ENCODE assay signal across 7 cellular contexts in the genomic region with DNA sequence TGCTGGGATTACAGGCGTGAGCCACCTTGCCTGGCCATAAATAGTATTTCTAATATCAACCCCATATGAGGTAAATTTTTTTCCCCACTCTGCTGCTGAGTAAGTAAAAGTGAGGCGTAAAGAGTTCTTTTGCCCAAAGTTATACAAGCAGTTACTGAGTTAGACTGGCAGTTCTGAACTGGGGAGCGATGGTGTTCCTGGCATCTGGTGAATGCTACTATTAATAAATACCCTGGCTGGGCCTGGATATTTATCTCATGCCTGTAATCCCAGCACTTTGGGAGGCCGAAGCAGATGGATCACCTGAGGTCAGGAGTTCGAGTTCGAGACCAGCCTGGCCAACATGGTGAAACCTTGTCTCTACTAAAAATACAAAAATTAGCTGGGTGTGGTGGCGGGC. TPM values are rescaled to one million over a fixed set of nuclear protein-coding genes. Genes with fewer than 3 reads are reported as not detected.
DNase-seq lines count a peak whose midpoint lies in the region; ATAC-seq, FAIRE-seq and TF ChIP-seq lines count a peak whose summit lies in the region.
"Not testable (repeated sequence)": the region's sequence is repeated elsewhere in the genome, so short reads cannot be mapped to it uniquely, and the experiment has no call there.

No MANE protein-coding gene starts in this region.

- H3K4me3 Mint-ChIP-seq in activated CD4-positive, alpha-beta T cell treated with anti-CD3 and anti-CD28 coated beads, Interleukin-2, amount 10 ng/mL, durations not matched to agents 24 days and 14 days, result peak overlapping the region; percentile 98

- H3K4me3 ChIP-seq in GM06990 (replicated peaks; ENCODE audit: low read depth, low read length) (peak overlapping the region; percentile 98), MM.1S (ENCODE audit: low read length) (peak overlapping the region; percentile 95; the same call in 1 of the 2 replicates), GM12878 (peak overlapping the region; percentile 74), fibroblast of lung (replicated peaks in 1 of 4; ENCODE audit: control extremely low read depth in 1 of 4, insufficient read depth in 1 of 4, low read depth in 3 of 4, low read length in 4 of 4) (peak overlapping the region; percentile 80 to 99 (median 84)), keratinocyte (ENCODE audit: control insufficient read depth in 2 of 3, extremely low read depth in 1 of 3, insufficient read depth in 2 of 3, low read depth in 1 of 3, low read length in 3 of 3) (peak overlapping the region; percentile 97 to 100 (median 99)), retinal pigment epithelial cell (ENCODE audit: low read length) (peak overlapping the region; percentile 97)

- H3K27me3 Mint-ChIP-seq in activated CD4-positive, alpha-beta T cell treated with anti-CD3 and anti-CD28 coated beads, Interleukin-2, amount 10 ng/mL, durations not matched to agents 24 days and 14 days, result not testable (repeated sequence)

- intact Hi-C loops in activated CD4-positive, alpha-beta T cell treated with anti-CD3 and anti-CD28 coated beads, Interleukin-2, amount 10 ng/mL, durations not matched to agents 24 days and 14 days (cut with micrococcal nuclease), result loop anchor here (5.0 kb wide), 1 partner anchor 178 kb away; the partner anchor contains the start of genes MFSD11 and SRSF2
- intact Hi-C loops in GM12878 (cut with micrococcal nuclease; ENCODE audit: unreplicated experiment), result loop anchor here (2.0 kb wide), 1 partner anchor 65 kb away; no protein-coding TSS in a partner anchor

- not testable (repeated sequence) for H3K9me2 ChIP-seq in MM.1S (replicated peaks; ENCODE audit: insufficient read depth, low read length)

- BruUV-seq in GM12878 (replicated peaks; lab: Mats Ljungman, UMichigan), result not testable (repeated sequence)

- H2AFZ ChIP-seq in MM.1S (ENCODE audit: low read length); GM12878 (ENCODE audit: control insufficient read depth, low read depth, low read length); fibroblast of lung (ENCODE audit: low read length); keratinocyte (ENCODE audit: control insufficient read depth, low read length): not testable (repeated sequence)

- not testable (repeated sequence) for H3K9me3 Mint-ChIP-seq in activated CD4-positive, alpha-beta T cell treated with anti-CD3 and anti-CD28 coated beads, Interleukin-2, amount 10 ng/mL, durations not matched to agents 24 days and 14 days

- not testable (repeated sequence) for FAIRE-seq in GM12878 (lab: Jason Lieb, UNC); keratinocyte (lab: Jason Lieb, UNC)

- H3K4me1 ChIP-seq in MM.1S (ENCODE audit: low read length), result peaks cover 29% of the 10 kb centered on the region
- peaks cover 17% of the 10 kb centered on the region for H3K4me1 ChIP-seq in GM12878 (ENCODE audit: control insufficient read depth, insufficient read depth, low read length)
- peaks cover 17% of the 10 kb centered on the region for H3K4me1 ChIP-seq in fibroblast of lung (ENCODE audit: control insufficient read depth, extremely low read depth, insufficient read depth, low read length)
- peaks cover 59% of the 10 kb centered on the region for H3K4me1 ChIP-seq in keratinocyte (ENCODE audit: control insufficient read depth, extremely low read depth, insufficient read depth, low read length)

- H3K36me3 Mint-ChIP-seq in activated CD4-positive, alpha-beta T cell treated with anti-CD3 and anti-CD28 coated beads, Interleukin-2, amount 10 ng/mL, durations not matched to agents 24 days and 14 days (ENCODE audit: low read depth), result peaks cover 55% of the 10 kb centered on the region

- not testable (repeated sequence) for ATAC-seq in GM12878

- not testable (repeated sequence) for DNase-seq in GM06990 (ENCODE audit: extremely low read depth, insufficient read length); MM.1S; activated CD4-positive, alpha-beta T cell treated with anti-CD3 and anti-CD28 coated beads, Interleukin-2, amount 10 ng/mL, durations not matched to agents 24 days and 14 days; GM12878 (ENCODE audit: low read depth, low spot score); fibroblast of lung (ENCODE audit: low read depth in 2 of 2); keratinocyte (ENCODE audit: low read depth, low spot score); retinal pigment epithelial cell (ENCODE audit: low read depth)

- H3K27ac Mint-ChIP-seq in activated CD4-positive, alpha-beta T cell treated with anti-CD3 and anti-CD28 coated beads, Interleukin-2, amount 10 ng/mL, durations not matched to agents 24 days and 14 days, result not testable (repeated sequence)

- dilution Hi-C loops in keratinocyte (cut with MboI; ENCODE audit: extremely low pct_ligation_motif_present, low sequenced_read_pairs), result not testable (repeated sequence)

- not testable (repeated sequence) for H3K36me3 ChIP-seq in GM06990 (ENCODE audit: control insufficient read depth, insufficient read depth, low read length); fibroblast of lung (ENCODE audit: control insufficient read depth, insufficient read depth, low read length)
- H3K36me3 ChIP-seq in MM.1S (replicated peaks; ENCODE audit: insufficient read depth, low read length), result peaks cover 11% of the 10 kb centered on the region
- peaks cover 5 to 14% of the 10 kb centered on the region in 2 experiments for H3K36me3 ChIP-seq in GM12878 (ENCODE audit: control insufficient read depth in 2 of 2, insufficient read depth in 2 of 2, low read length in 1 of 2)
- H3K36me3 ChIP-seq in keratinocyte (ENCODE audit: control insufficient read depth in 2 of 2, extremely low read depth in 1 of 2, insufficient read depth in 2 of 2, low read length in 2 of 2), result peaks cover 4 to 27% of the 10 kb centered on the region in 2 experiments

- in situ Hi-C loops in GM12878 (cut with MboI), result not testable (repeated sequence)

- H4K20me1 ChIP-seq in MM.1S (ENCODE audit: insufficient read depth, low read length), result peaks cover 27% of the 10 kb centered on the region; the same call in 1 of the 2 replicates
- H4K20me1 ChIP-seq in GM12878 (ENCODE audit: control insufficient read depth, insufficient read depth); fibroblast of lung (ENCODE audit: control insufficient read depth, extremely low read depth, insufficient read depth, low read length): not testable (repeated sequence)
- peaks cover 24% of the 10 kb centered on the region for H4K20me1 ChIP-seq in keratinocyte (ENCODE audit: control insufficient read depth, extremely low read depth, insufficient read depth, low read length)

- SMC1A ChIA-PET in GM12878 (lab: Charles Lee; ENCODE audit: uncharacterized antibody, unreplicated experiment), result interaction anchor here (0.9 to 7.2 kb wide), 10 partner anchors 8 to 122 kb away, joined by 3 to 87 read pairs (median 6); no protein-coding TSS in a partner anchor

- peaks cover 52% of the 10 kb centered on the region for H3K4me1 Mint-ChIP-seq in activated CD4-positive, alpha-beta T cell treated with anti-CD3 and anti-CD28 coated beads, Interleukin-2, amount 10 ng/mL, durations not matched to agents 24 days and 14 days

- TF ChIP-seq CTCF in GM06990 (IDR thresholded peaks at IDR 0.05; ENCODE audit: insufficient read depth, low read length, poor library complexity, severe bottlenecking); MM.1S (IDR thresholded peaks at IDR 0.05; ENCODE audit: low read length); GM12878 (IDR thresholded peaks at IDR 0.05 in 2 of 3, conservative IDR thresholded peaks at IDR 0.05 in 1 of 3; ENCODE audit: control insufficient read depth in 2 of 3, extremely low read depth in 1 of 3, insufficient read depth in 1 of 3, low read depth in 3 of 3, low read length in 3 of 3); fibroblast of lung (conservative IDR thresholded peaks at IDR 0.05 in 1 of 2, IDR thresholded peaks at IDR 0.05 in 1 of 2; ENCODE audit: low read depth in 1 of 2, low read length in 2 of 2); keratinocyte (optimal IDR thresholded peaks at IDR 0.05 in 1 of 3, IDR thresholded peaks at IDR 0.05 in 1 of 3, conservative IDR thresholded peaks at IDR 0.05 in 1 of 3; ENCODE audit: extremely low read depth in 1 of 3, insufficient read depth in 2 of 3, low read length in 3 of 3); retinal pigment epithelial cell (conservative IDR thresholded peaks at IDR 0.05; ENCODE audit: low read depth, low read length): not testable (repeated sequence)

- H3K79me2 ChIP-seq in MM.1S (ENCODE audit: low read length) (peaks cover 53% of the 10 kb centered on the region), GM12878 (ENCODE audit: control insufficient read depth, insufficient read depth, low read length) (peaks cover 63% of the 10 kb centered on the region), fibroblast of lung (ENCODE audit: control insufficient read depth, insufficient read depth, low read length) (peaks cover 41% of the 10 kb centered on the region), keratinocyte (ENCODE audit: control insufficient read depth, insufficient read depth, low read length) (peaks cover 59% of the 10 kb centered on the region)

- H3F3A ChIP-seq in MM.1S (ENCODE audit: insufficient read depth, low read length), result peaks cover 15% of the 10 kb centered on the region

- CTCF ChIA-PET in GM12878 (lab: Yijun Ruan, JAX), result interaction anchor here (0.7 to 7.9 kb wide), 21 partner anchors 8 to 168 kb away, joined by 3 to 146 read pairs (median 4); partner anchors contain the start of gene METTL23

- not testable (repeated sequence) for TF ChIP-seq EP300 in GM12878 (IDR thresholded peaks at IDR 0.05; ENCODE audit: borderline replicate concordance in 1 of 2, control insufficient read depth in 1 of 2, low read depth in 2 of 2, low read length in 2 of 2)

- RAD21 ChIA-PET in GM12878 (lab: Charles Lee; ENCODE audit: unreplicated experiment), result interaction anchor here (0.8 to 3.0 kb wide), 8 partner anchors 8 to 175 kb away, joined by 3 to 22 read pairs (median 4); no protein-coding TSS in a partner anchor

- not testable (repeated sequence) for TF ChIP-seq POLR2A in GM12878 (IDR thresholded peaks at IDR 0.05; ENCODE audit: low read depth, low read length)

- H3K9me1 ChIP-seq in keratinocyte (ENCODE audit: control insufficient read depth, extremely low read depth, insufficient read depth, low read length), result not testable (repeated sequence)

- H3K9me3 ChIP-seq in MM.1S (replicated peaks; ENCODE audit: insufficient read depth, low read length); GM12878 (replicated peaks; ENCODE audit: control insufficient read depth, insufficient read depth, low read length); fibroblast of lung (ENCODE audit: control insufficient read depth, insufficient read depth, low read depth, low read length); keratinocyte (ENCODE audit: control insufficient read depth, low read depth, low read length): not testable (repeated sequence)

- H3K27me3 ChIP-seq in GM06990 (replicated peaks; ENCODE audit: control insufficient read depth, insufficient read depth, low read length); MM.1S (replicated peaks; ENCODE audit: insufficient read depth, low read length); GM12878 (replicated peaks in 1 of 2; ENCODE audit: control insufficient read depth in 2 of 2, insufficient read depth in 2 of 2, low read length in 1 of 2); fibroblast of lung (ENCODE audit: control insufficient read depth, insufficient read depth, low read length); keratinocyte (ENCODE audit: control insufficient read depth, extremely low read depth, insufficient read depth, low read length): not testable (repeated sequence)

- 90% methylated on average over 7 of the region's 7 CpGs for WGBS in GM12878 (ENCODE audit: insufficient coverage, insufficient replicate concordance, low lambda C conversion rate, missing lambda C conversion rate)

- TF ChIP-seq RAD21 in GM12878 (IDR thresholded peaks at IDR 0.05; ENCODE audit: insufficient read depth, low read depth, low read length), result not testable (repeated sequence)

- H3K9ac ChIP-seq in MM.1S (ENCODE audit: low read length) (peak overlapping the region; percentile 93; the same call in 1 of the 2 replicates), GM12878 (ENCODE audit: control insufficient read depth, insufficient read depth, low read length) (peak overlapping the region; percentile 99), keratinocyte (ENCODE audit: control insufficient read depth, extremely low read depth, insufficient read depth, low read length) (peak overlapping the region; percentile 100)
- not testable (repeated sequence) for H3K9ac ChIP-seq in fibroblast of lung (ENCODE audit: insufficient read depth, low read length)

- H3K27ac ChIP-seq in MM.1S (ENCODE audit: low read length); fibroblast of lung (ENCODE audit: insufficient read depth, low read length): not testable (repeated sequence)
- H3K27ac ChIP-seq in GM12878 (ENCODE audit: control insufficient read depth, insufficient read depth) (peak overlapping the region; percentile 95), keratinocyte (ENCODE audit: control insufficient read depth, insufficient read depth, low read length) (peak overlapping the region; percentile 100)

- POLR2A ChIA-PET in GM12878 (lab: Charles Lee), result interaction anchor here (1.2 to 1.8 kb wide), 6 partner anchors 8 to 64 kb away, joined by 3 to 6 read pairs (median 5); a partner anchor contains a TSS

- H3K4me2 ChIP-seq in MM.1S (ENCODE audit: low read depth, low read length) (peak overlapping the region; percentile 95), GM12878 (ENCODE audit: control insufficient read depth, insufficient read depth) (peak overlapping the region; percentile 94), fibroblast of lung (ENCODE audit: extremely low read depth, insufficient read depth, low read length) (peak overlapping the region; percentile 99), keratinocyte (ENCODE audit: control insufficient read depth, extremely low read depth, insufficient read depth, low read depth, low read length) (peak overlapping the region; percentile 94)

RNA-seq across cellular contexts. Expression of gene PRCD, which starts 19.6 kb away (rescaled TPM):
- total RNA-seq in activated CD4-positive, alpha-beta T cell treated with anti-CD3 and anti-CD28 coated beads, Interleukin-2, amount 10 ng/mL, durations not matched to agents 24 days and 14 days, result not detected in 2 replicates
- 2.4 TPM in 2 replicates for total RNA-seq in GM12878 (2013; cell fraction: nucleolus; rRNA removed)
- 0.44 TPM in 1 of 2 replicates, not detected in the other for total RNA-seq in GM12878 (2014; rRNA removed)
- 0.18 TPM in 1 of 2 replicates, not detected in the other for total RNA-seq in GM12878 (2014; rRNA removed; fragmentation: Illumina TruSeq; extraction: Trizol)
- total RNA-seq in GM12878 (2021), result 0.37 and 0.95 TPM in 2 replicates
- polyA plus RNA-seq in GM12878 (2011; ENCODE audit: low read depth), result not detected
- 0.22 and 0.49 TPM in 2 replicates for polyA plus RNA-seq in GM12878 (2011; rRNA removed)
- 0.24 and 0.48 TPM in 2 replicates for polyA plus RNA-seq in GM12878 (2011; cell fraction: cytosol; rRNA removed)
- 0.50 and 1.4 TPM in 2 replicates for polyA plus RNA-seq in GM12878 (2011; cell fraction: nucleus; rRNA removed)
- polyA plus RNA-seq in GM12878 (2012), result 0.45 TPM in 1 of 2 replicates, not detected in the other
- not detected in 2 replicates for polyA plus RNA-seq in GM12878 (2014; fragmentation: Illumina TruSeq; extraction: Trizol)
- under 1 TPM in 1 of 2 experiments, not detected in 1; 0.31 TPM for polyA plus RNA-seq in GM12878 (2014; fragmentation: Nextera tagmentation; extraction: Ambion mirVana)
- polyA plus RNA-seq in GM12878 (2014; rRNA removed), result 0.51 TPM in 1 of 2 replicates, not detected in the other
- under 1 TPM; 0.37 to 0.55 TPM for polyA plus RNA-seq in GM12878 (2016; fragmentation: Nextera tagmentation; extraction: Ambion mirVana)
- polyA minus RNA-seq in GM12878 (2011; rRNA and poly(A)+ RNA removed), result not detected in 2 replicates
- not detected in 2 replicates for polyA minus RNA-seq in GM12878 (2011; cell fraction: cytosol; rRNA and poly(A)+ RNA removed)
- not detected in 2 replicates for polyA minus RNA-seq in GM12878 (2011; cell fraction: nucleus; rRNA and poly(A)+ RNA removed)
- 4.1 and 4.3 TPM in 2 replicates for total RNA-seq in fibroblast of lung
- 0.72 and 0.89 TPM in 2 replicates for polyA plus RNA-seq in fibroblast of lung
- 1.1 and 2.0 TPM in 2 replicates for polyA plus RNA-seq in fibroblast of lung (2012)
- polyA minus RNA-seq in fibroblast of lung (ENCODE audit: low replicate concordance), result not detected in 2 replicates
- polyA plus RNA-seq in keratinocyte, result 0.65 to 1.7 TPM (median 1.2 TPM) in 3 replicates
- not detected for polyA plus RNA-seq in keratinocyte (2011; ENCODE audit: low read depth)
- polyA plus RNA-seq in keratinocyte (2011; cell fraction: cytosol; rRNA removed), result 0.55 and 0.81 TPM in 2 replicates
- 6.7 and 11.7 TPM in 2 replicates for polyA plus RNA-seq in keratinocyte (2011; cell fraction: nucleus; rRNA removed)
- 0.68 and 0.72 TPM in 2 replicates for polyA plus RNA-seq in keratinocyte (2012; ENCODE audit: low replicate concordance)
- 0.38 to 0.96 TPM in 2 of 3 replicates, not detected in the other for polyA minus RNA-seq in keratinocyte
- not detected for polyA minus RNA-seq in keratinocyte (2011; cell fraction: cytosol; rRNA and poly(A)+ RNA removed)
- polyA minus RNA-seq in keratinocyte (2011; cell fraction: nucleus; rRNA and poly(A)+ RNA removed), result 1.3 and 1.8 TPM in 2 replicates

RNA-seq across cellular contexts. Expression of gene CYGB, which starts 22.0 kb away (rescaled TPM):
- not detected in 2 replicates for total RNA-seq in activated CD4-positive, alpha-beta T cell treated with anti-CD3 and anti-CD28 coated beads, Interleukin-2, amount 10 ng/mL, durations not matched to agents 24 days and 14 days
- total RNA-seq in GM12878 (2013; cell fraction: nucleolus; rRNA removed), result not detected in 2 replicates
- total RNA-seq in GM12878 (2014; rRNA removed), result 0.34 TPM in 1 of 2 replicates, not detected in the other
- total RNA-seq in GM12878 (2014; rRNA removed; fragmentation: Illumina TruSeq; extraction: Trizol), result not detected in 2 replicates
- total RNA-seq in GM12878 (2021), result not detected in 2 replicates
- not detected for polyA plus RNA-seq in GM12878 (2011; ENCODE audit: low read depth)
- polyA plus RNA-seq in GM12878 (2011; rRNA removed), result not detected in 2 replicates
- 0.09 TPM in 1 of 2 replicates, not detected in the other for polyA plus RNA-seq in GM12878 (2011; cell fraction: cytosol; rRNA removed)
- 0.25 TPM in 1 of 2 replicates, not detected in the other for polyA plus RNA-seq in GM12878 (2011; cell fraction: nucleus; rRNA removed)
- not detected in 2 replicates for polyA plus RNA-seq in GM12878 (2012)
- not detected in 2 replicates for polyA plus RNA-seq in GM12878 (2014; fragmentation: Illumina TruSeq; extraction: Trizol)
- polyA plus RNA-seq in GM12878 (2014; fragmentation: Nextera tagmentation; extraction: Ambion mirVana), result not detected
- not detected in 2 replicates for polyA plus RNA-seq in GM12878 (2014; rRNA removed)
- polyA plus RNA-seq in GM12878 (2016; fragmentation: Nextera tagmentation; extraction: Ambion mirVana), result not detected
- polyA minus RNA-seq in GM12878 (2011; rRNA and poly(A)+ RNA removed), result 0.31 TPM in 1 of 2 replicates, not detected in the other
- not detected in 2 replicates for polyA minus RNA-seq in GM12878 (2011; cell fraction: cytosol; rRNA and poly(A)+ RNA removed)
- not detected in 2 replicates for polyA minus RNA-seq in GM12878 (2011; cell fraction: nucleus; rRNA and poly(A)+ RNA removed)
- total RNA-seq in fibroblast of lung, result 12.4 and 19.5 TPM in 2 replicates
- 9.1 and 10.0 TPM in 2 replicates for polyA plus RNA-seq in fibroblast of lung
- 19.9 and 25.0 TPM in 2 replicates for polyA plus RNA-seq in fibroblast of lung (2012)
- polyA minus RNA-seq in fibroblast of lung (ENCODE audit: low replicate concordance), result 15.1 and 19.0 TPM in 2 replicates
- 10.3 to 26.1 TPM (median 15.3 TPM) in 3 replicates for polyA plus RNA-seq in keratinocyte
- 2.1 TPM for polyA plus RNA-seq in keratinocyte (2011; ENCODE audit: low read depth)
- polyA plus RNA-seq in keratinocyte (2011; cell fraction: cytosol; rRNA removed), result 15.3 and 37.7 TPM in 2 replicates
- 15.4 and 26.2 TPM in 2 replicates for polyA plus RNA-seq in keratinocyte (2011; cell fraction: nucleus; rRNA removed)
- 6.2 and 33.8 TPM in 2 replicates for polyA plus RNA-seq in keratinocyte (2012; ENCODE audit: low replicate concordance)
- 9.0 to 17.2 TPM (median 11.8 TPM) in 3 replicates for polyA minus RNA-seq in keratinocyte
- polyA minus RNA-seq in keratinocyte (2011; cell fraction: cytosol; rRNA and poly(A)+ RNA removed), result 42.6 TPM
- polyA minus RNA-seq in keratinocyte (2011; cell fraction: nucleus; rRNA and poly(A)+ RNA removed), result 12.3 and 17.7 TPM in 2 replicates

RNA-seq across cellular contexts. Expression of gene ST6GALNAC2, which starts 26.2 kb away (rescaled TPM):
- not detected in 2 replicates for total RNA-seq in activated CD4-positive, alpha-beta T cell treated with anti-CD3 and anti-CD28 coated beads, Interleukin-2, amount 10 ng/mL, durations not matched to agents 24 days and 14 days
- total RNA-seq in GM12878 (2013; cell fraction: nucleolus; rRNA removed), result not detected in 2 replicates
- 0.23 TPM in 1 of 2 replicates, not detected in the other for total RNA-seq in GM12878 (2014; rRNA removed)
- not detected in 2 replicates for total RNA-seq in GM12878 (2014; rRNA removed; fragmentation: Illumina TruSeq; extraction: Trizol)
- total RNA-seq in GM12878 (2021), result 0.13 and 0.41 TPM in 2 replicates
- 0.12 TPM for polyA plus RNA-seq in GM12878 (2011; ENCODE audit: low read depth)
- polyA plus RNA-seq in GM12878 (2011; rRNA removed), result 0.08 and 0.17 TPM in 2 replicates
- 0.06 and 0.12 TPM in 2 replicates for polyA plus RNA-seq in GM12878 (2011; cell fraction: cytosol; rRNA removed)
- 0.15 and 1.2 TPM in 2 replicates for polyA plus RNA-seq in GM12878 (2011; cell fraction: nucleus; rRNA removed)
- 0.28 TPM in 1 of 2 replicates, not detected in the other for polyA plus RNA-seq in GM12878 (2012)
- not detected in 2 replicates for polyA plus RNA-seq in GM12878 (2014; fragmentation: Illumina TruSeq; extraction: Trizol)
- not detected for polyA plus RNA-seq in GM12878 (2014; fragmentation: Nextera tagmentation; extraction: Ambion mirVana)
- 0.18 TPM in 1 of 2 replicates, not detected in the other for polyA plus RNA-seq in GM12878 (2014; rRNA removed)
- under 1 TPM in 1 of 2 experiments, not detected in 1; 0.24 TPM for polyA plus RNA-seq in GM12878 (2016; fragmentation: Nextera tagmentation; extraction: Ambion mirVana)
- not detected in 2 replicates for polyA minus RNA-seq in GM12878 (2011; rRNA and poly(A)+ RNA removed)
- not detected in 2 replicates for polyA minus RNA-seq in GM12878 (2011; cell fraction: cytosol; rRNA and poly(A)+ RNA removed)
- polyA minus RNA-seq in GM12878 (2011; cell fraction: nucleus; rRNA and poly(A)+ RNA removed), result not detected in 2 replicates
- 0.83 and 1.0 TPM in 2 replicates for total RNA-seq in fibroblast of lung
- polyA plus RNA-seq in fibroblast of lung, result 0.42 and 1.3 TPM in 2 replicates
- 0.40 and 1.5 TPM in 2 replicates for polyA plus RNA-seq in fibroblast of lung (2012)
- 3.4 TPM in 1 of 2 replicates, not detected in the other for polyA minus RNA-seq in fibroblast of lung (ENCODE audit: low replicate concordance)
- polyA plus RNA-seq in keratinocyte, result 38.7 to 63.2 TPM (median 45.8 TPM) in 3 replicates
- 42.7 TPM for polyA plus RNA-seq in keratinocyte (2011; ENCODE audit: low read depth)
- polyA plus RNA-seq in keratinocyte (2011; cell fraction: cytosol; rRNA removed), result 52.9 and 55.5 TPM in 2 replicates
- polyA plus RNA-seq in keratinocyte (2011; cell fraction: nucleus; rRNA removed), result 80.8 and 105 TPM in 2 replicates
- polyA plus RNA-seq in keratinocyte (2012; ENCODE audit: low replicate concordance), result 37.2 and 79.4 TPM in 2 replicates
- polyA minus RNA-seq in keratinocyte, result 33.4 to 50.5 TPM (median 35.0 TPM) in 3 replicates
- 79.8 TPM for polyA minus RNA-seq in keratinocyte (2011; cell fraction: cytosol; rRNA and poly(A)+ RNA removed)
- 33.3 and 45.4 TPM in 2 replicates for polyA minus RNA-seq in keratinocyte (2011; cell fraction: nucleus; rRNA and poly(A)+ RNA removed)

RNA-seq across cellular contexts. Expression of gene RHBDF2, which starts 58.2 kb away (rescaled TPM):
- total RNA-seq in activated CD4-positive, alpha-beta T cell treated with anti-CD3 and anti-CD28 coated beads, Interleukin-2, amount 10 ng/mL, durations not matched to agents 24 days and 14 days, result 45.4 and 54.5 TPM in 2 replicates
- 130 and 159 TPM in 2 replicates for total RNA-seq in GM12878 (2013; cell fraction: nucleolus; rRNA removed)
- 22.5 and 31.1 TPM in 2 replicates for total RNA-seq in GM12878 (2014; rRNA removed)
- total RNA-seq in GM12878 (2014; rRNA removed; fragmentation: Illumina TruSeq; extraction: Trizol), result 10.9 and 12.2 TPM in 2 replicates
- 30.5 and 43.0 TPM in 2 replicates for total RNA-seq in GM12878 (2021)
- polyA plus RNA-seq in GM12878 (2011; ENCODE audit: low read depth), result 10.0 TPM
- 2.0 and 6.5 TPM in 2 replicates for polyA plus RNA-seq in GM12878 (2011; rRNA removed)
- polyA plus RNA-seq in GM12878 (2011; cell fraction: cytosol; rRNA removed), result 7.1 and 8.0 TPM in 2 replicates
- 52.8 and 56.2 TPM in 2 replicates for polyA plus RNA-seq in GM12878 (2011; cell fraction: nucleus; rRNA removed)
- 34.5 and 40.1 TPM in 2 replicates for polyA plus RNA-seq in GM12878 (2012)
- 3.7 and 12.9 TPM in 2 replicates for polyA plus RNA-seq in GM12878 (2014; fragmentation: Illumina TruSeq; extraction: Trizol)
- 1 to 10 TPM in 1 of 2 experiments, under 1 TPM in 1; 0.97 to 1.1 TPM for polyA plus RNA-seq in GM12878 (2014; fragmentation: Nextera tagmentation; extraction: Ambion mirVana)
- 38.3 and 42.4 TPM in 2 replicates for polyA plus RNA-seq in GM12878 (2014; rRNA removed)
- 10 to 100 TPM; 24.5 to 26.4 TPM for polyA plus RNA-seq in GM12878 (2016; fragmentation: Nextera tagmentation; extraction: Ambion mirVana)
- 7.6 and 15.0 TPM in 2 replicates for polyA minus RNA-seq in GM12878 (2011; rRNA and poly(A)+ RNA removed)
- polyA minus RNA-seq in GM12878 (2011; cell fraction: cytosol; rRNA and poly(A)+ RNA removed), result 7.0 and 7.6 TPM in 2 replicates
- polyA minus RNA-seq in GM12878 (2011; cell fraction: nucleus; rRNA and poly(A)+ RNA removed), result 14.9 and 27.1 TPM in 2 replicates
- 3.9 and 5.1 TPM in 2 replicates for total RNA-seq in fibroblast of lung
- polyA plus RNA-seq in fibroblast of lung, result 0.94 and 1.7 TPM in 2 replicates
- 2.8 TPM in 2 replicates for polyA plus RNA-seq in fibroblast of lung (2012)
- 2.4 and 3.9 TPM in 2 replicates for polyA minus RNA-seq in fibroblast of lung (ENCODE audit: low replicate concordance)
- polyA plus RNA-seq in keratinocyte, result 14.9 to 22.6 TPM (median 20.6 TPM) in 3 replicates
- 27.6 TPM for polyA plus RNA-seq in keratinocyte (2011; ENCODE audit: low read depth)
- polyA plus RNA-seq in keratinocyte (2011; cell fraction: cytosol; rRNA removed), result 9.1 and 16.9 TPM in 2 replicates
- polyA plus RNA-seq in keratinocyte (2011; cell fraction: nucleus; rRNA removed), result 61.7 and 94.2 TPM in 2 replicates
- 40.0 and 43.0 TPM in 2 replicates for polyA plus RNA-seq in keratinocyte (2012; ENCODE audit: low replicate concordance)
- polyA minus RNA-seq in keratinocyte, result 25.6 to 54.8 TPM (median 27.0 TPM) in 3 replicates
- polyA minus RNA-seq in keratinocyte (2011; cell fraction: cytosol; rRNA and poly(A)+ RNA removed), result 32.8 TPM
- 53.1 and 55.9 TPM in 2 replicates for polyA minus RNA-seq in keratinocyte (2011; cell fraction: nucleus; rRNA and poly(A)+ RNA removed)
